ENCODE assay signal across 20 cellular contexts in the genomic region with DNA sequence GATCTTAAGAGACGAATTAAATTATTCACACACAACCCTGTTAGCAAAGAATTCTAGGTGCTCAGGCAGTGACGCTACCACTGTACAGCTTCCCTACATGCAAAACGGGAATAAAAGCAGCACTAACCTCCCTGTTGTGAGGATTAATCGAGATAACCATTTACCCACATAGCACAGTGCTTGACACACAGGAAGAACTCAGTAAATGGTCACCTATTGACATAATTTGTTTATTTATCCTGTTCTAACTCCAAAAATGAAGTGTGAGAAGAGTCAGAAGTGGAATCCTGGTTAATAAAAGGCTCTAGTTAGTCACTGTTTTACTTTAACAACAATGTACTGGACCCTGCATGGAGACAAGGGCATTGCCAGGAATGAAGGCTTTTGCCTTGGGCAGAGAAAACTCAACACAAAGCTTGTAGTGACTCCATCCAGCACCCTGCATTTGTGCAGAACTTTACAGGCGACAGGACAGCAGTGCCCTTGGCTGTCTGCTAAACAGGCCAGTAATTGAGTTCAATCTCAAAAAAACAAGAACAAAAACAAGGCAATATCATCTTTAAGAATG.
DNase-seq lines count a peak whose midpoint lies in the region; ATAC-seq and TF ChIP-seq lines count a peak whose summit lies in the region.
"Had no signal": no experiment of that assay in that cellular context is flagged by ENCODE, and none has a peak within 500 bp of the region (broad histone marks: within the 10 kb centered on the region; RNA-seq: fewer than 3 reads in every experiment).

No MANE protein-coding gene starts in this region.

- H3K4me3 ChIP-seq in breast epithelium (no peak overlapping the region), uterus (no peak overlapping the region)
- H3K4me3 ChIP-seq: K562, mucosa of descending colon had no signal

- no peak for TF ChIP-seq POLR2A in breast epithelium (IDR thresholded peaks at IDR 0.05)
- TF ChIP-seq POLR2A in uterus (IDR thresholded peaks at IDR 0.05): no peak

- H3K36me3 ChIP-seq in breast epithelium: no peaks in the 10 kb centered on the region
- H3K36me3 ChIP-seq in uterus: no peaks in the 10 kb centered on the region

- DNase-seq in breast epithelium (ENCODE audit: low spot score in 2 of 2): no peak
- DNase-seq in MCF 10A (ENCODE audit: unreplicated experiment): no peak
- no peak for DNase-seq in left ventricle myocardium superior
- peak; percentile 16 for DNase-seq in midbrain (lab: John Stamatoyannopoulos, UW)
- no peak for DNase-seq in uterus
- DNase-seq in stimulated activated CD4-positive, alpha-beta T cell treated with anti-CD3 and anti-CD28 coated beads, Interleukin-4, amount 100 ng/mL, for 1 hour: no peak
- DNase-seq: GOT3; mucosa of descending colon; NCI-H1092 treated with DMSO at 0.1 percent for 48 hours; NCI-H774; occipital lobe; SK-N-SH; stimulated activated CD4-positive, alpha-beta T cell treated with anti-CD3 and anti-CD28 coated beads, Interleukin-4, amount 100 ng/mL, for 24 hours; T-helper 9 cell had no signal

- H3K9me3 ChIP-seq in breast epithelium: no peaks in the 10 kb centered on the region
- no peaks in the 10 kb centered on the region for H3K9me3 ChIP-seq in uterus
- H3K9me3 ChIP-seq: mucosa of descending colon, SK-N-SH had no signal

- H3K27ac ChIP-seq in breast epithelium (peak overlapping the region; percentile 34 to 57), uterus (peak overlapping the region; percentile 33 to 93)
- H3K27ac ChIP-seq: 22Rv1 had no signal

- POLR2A ChIA-PET in MCF 10A (lab: Yijun Ruan, JAX): no interaction called here

- no peaks in the 10 kb centered on the region for H3K9me3 Mint-ChIP-seq in MCF 10A (ENCODE audit: unreplicated experiment)
- H3K9me3 Mint-ChIP-seq: activated T-helper 1 cell treated with anti-CD3 and anti-CD28 coated beads, Interleukin-12 subunit alpha, Interleukin-12 subunit beta, Interleukin-2, Interleukin-4 antibody, amounts not matched to agents 30 ng/mL and 10 ng/mL and 1 ng/mL, durations not matched to agents 14 hours and 24 hours and 36 hours had no signal

- ATAC-seq in left ventricle myocardium superior: peak; percentile 10
- no peak for ATAC-seq in GM19023 (IDR thresholded peaks at IDR 0.05; ENCODE audit: unreplicated experiment)
- ATAC-seq in HG03159 (IDR thresholded peaks at IDR 0.05; ENCODE audit: unreplicated experiment): no peak
- ATAC-seq: activated CD4-positive, CD25-positive, alpha-beta regulatory T cell treated with anti-CD3 and anti-CD28 coated beads, Interleukin-2, amount 50 U/mL, for 24 hours; K562; mucosa of descending colon had no signal

- no peaks in the 10 kb centered on the region for H3K27me3 ChIP-seq in breast epithelium
- no peaks in the 10 kb centered on the region for H3K27me3 ChIP-seq in uterus

- H3K4me1 ChIP-seq in breast epithelium (peaks cover 0 to 8% of the 10 kb centered on the region in 2 donors), uterus (peaks cover 4 to 6% of the 10 kb centered on the region in 2 donors)

- no peaks in the 10 kb centered on the region for H3K27me3 Mint-ChIP-seq in MCF 10A (ENCODE audit: insufficient read depth, unreplicated experiment)

- TF ChIP-seq CTCF in breast epithelium (IDR thresholded peaks at IDR 0.05): no peak
- no peak for TF ChIP-seq CTCF in MCF 10A (IDR thresholded peaks at IDR 0.05; ENCODE audit: unreplicated experiment)
- TF ChIP-seq CTCF in uterus (IDR thresholded peaks at IDR 0.05): no peak

- no peaks in the 10 kb centered on the region for H3K36me3 Mint-ChIP-seq in MCF 10A (ENCODE audit: insufficient read depth, unreplicated experiment)

- no peak overlapping the region for H3K4me3 Mint-ChIP-seq in MCF 10A (ENCODE audit: unreplicated experiment)
- H3K4me3 Mint-ChIP-seq: activated T-helper 1 cell treated with anti-CD3 and anti-CD28 coated beads, Interleukin-12 subunit alpha, Interleukin-12 subunit beta, Interleukin-2, Interleukin-4 antibody, amounts not matched to agents 30 ng/mL and 10 ng/mL and 1 ng/mL, durations not matched to agents 14 hours and 24 hours and 36 hours had no signal

- H3K4me1 Mint-ChIP-seq in MCF 10A (ENCODE audit: insufficient read depth, unreplicated experiment): no peaks in the 10 kb centered on the region

- no peak overlapping the region for H3K27ac Mint-ChIP-seq in MCF 10A (ENCODE audit: low read depth, unreplicated experiment)
- H3K27ac Mint-ChIP-seq: activated T-helper 1 cell treated with anti-CD3 and anti-CD28 coated beads, Interleukin-12 subunit alpha, Interleukin-12 subunit beta, Interleukin-2, Interleukin-4 antibody, amounts not matched to agents 30 ng/mL and 10 ng/mL and 1 ng/mL, durations not matched to agents 14 hours and 24 hours and 36 hours had no signal

- CTCF ChIA-PET in MCF 10A (lab: Yijun Ruan, JAX): no interaction called here

- intact Hi-C loops in breast epithelium (cut with DNase I; ENCODE audit: low total_unique reads): no loop called here
- intact Hi-C loops in MCF 10A (cut with micrococcal nuclease): no loop called here
- intact Hi-C loops in left ventricle myocardium superior (cut with micrococcal nuclease): no loop called here
- intact Hi-C loops in uterus (cut with DNase I; ENCODE audit: low total_unique reads): no loop called here

- BruUV-seq in MCF 10A (replicated peaks; lab: Mats Ljungman, UMichigan): no TSS peak
